In the genomic region with DNA sequence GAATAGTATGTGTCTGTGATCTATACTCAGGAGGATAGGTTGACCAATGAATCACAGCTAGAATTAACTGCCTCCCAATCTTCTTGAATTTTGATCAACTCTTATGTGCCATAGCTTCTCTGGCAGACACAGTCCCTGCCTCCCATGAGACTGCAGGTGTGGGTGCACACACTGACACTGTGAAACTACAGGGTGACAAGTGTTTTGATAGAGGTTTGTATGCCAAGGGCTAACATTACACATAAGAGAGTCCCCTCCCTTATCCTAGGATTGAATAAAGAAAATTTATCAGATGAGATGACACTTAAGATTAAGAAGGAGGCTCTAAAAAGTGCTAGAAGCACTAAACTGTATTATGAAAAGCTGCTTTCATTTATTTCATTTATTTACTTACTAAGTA, we compare ENCODE assay signal across 32 cellular contexts.
"Had no signal": no experiment of that assay in that cellular context is flagged by ENCODE, and none has a peak within 500 bp of the region (broad histone marks: within the 10 kb centered on the region; RNA-seq: fewer than 3 reads in every experiment).

No MANE protein-coding gene starts in this region.

- H3K27ac Mint-ChIP-seq: activated CD4-positive, alpha-beta memory T cell treated with anti-CD3 and anti-CD28 coated beads for 36 hours; activated CD4-positive, alpha-beta T cell treated with anti-CD3 and anti-CD28 coated beads, Interleukin-2, amount 10 ng/mL, durations not matched to agents 24 days and 14 days; activated naive CD4-positive, alpha-beta T cell treated with anti-CD3 and anti-CD28 coated beads for 36 hours; activated naive CD8-positive, alpha-beta T cell treated with anti-CD3 and anti-CD28 coated beads for 36 hours; activated T-helper 1 cell treated with anti-CD3 and anti-CD28 coated beads, Interleukin-12 subunit alpha, Interleukin-12 subunit beta, Interleukin-2, Interleukin-4 antibody, amounts not matched to agents 30 ng/mL and 10 ng/mL and 1 ng/mL, durations not matched to agents 14 hours and 24 hours and 36 hours; brain; mesothelial cell of epicardium; nephron progenitor cell; progenitor cell of endocrine pancreas; stimulated activated effector memory CD8-positive, alpha-beta T cell treated with anti-CD3 and anti-CD28 coated beads, Interleukin-12 subunit alpha, Interleukin-12 subunit beta, amount 100 ng/mL, for 72 hours; stimulated activated naive CD8-positive, alpha-beta T cell treated with anti-CD3 and anti-CD28 coated beads, Interleukin-15, Interleukin-2, amounts not matched to agents 100 ng/mL and 50 ng/mL, for 24 hours had no signal

- H3K4me3 ChIP-seq: ascending aorta, cardiac muscle cell, colonic mucosa, gastroesophageal sphincter, right lobe of liver, thoracic aorta, uterus had no signal

- H3K27me3 Mint-ChIP-seq: activated CD4-positive, alpha-beta memory T cell treated with anti-CD3 and anti-CD28 coated beads for 36 hours; activated CD4-positive, alpha-beta T cell treated with anti-CD3 and anti-CD28 coated beads, Interleukin-2, amount 10 ng/mL, durations not matched to agents 24 days and 14 days; activated naive CD8-positive, alpha-beta T cell treated with anti-CD3 and anti-CD28 coated beads for 36 hours; brain; naive B cell; progenitor cell of endocrine pancreas; stimulated activated naive CD8-positive, alpha-beta T cell treated with anti-CD3 and anti-CD28 coated beads, Interleukin-15, Interleukin-2, amounts not matched to agents 100 ng/mL and 50 ng/mL, for 24 hours had no signal

- H3K27ac ChIP-seq: ascending aorta, cardiac muscle cell, colonic mucosa, gastroesophageal sphincter, neutrophil, right lobe of liver, thoracic aorta, uterus, VCaP had no signal

- DNase-seq: activated CD4-positive, alpha-beta memory T cell treated with anti-CD3 and anti-CD28 coated beads for 36 hours; activated CD4-positive, alpha-beta T cell treated with anti-CD3 and anti-CD28 coated beads, Interleukin-2, amount 10 ng/mL, durations not matched to agents 24 days and 14 days; activated CD8-positive, alpha-beta memory T cell treated with anti-CD3 and anti-CD28 coated beads, Interleukin-2, amount 50 U/mL, for 4 hours; activated effector memory CD4-positive, alpha-beta T cell treated with anti-CD3 and anti-CD28 coated beads, Interleukin-2, amount 50 U/mL, for 16 hours; activated naive CD4-positive, alpha-beta T cell treated with anti-CD3 and anti-CD28 coated beads for 36 hours; activated naive CD8-positive, alpha-beta T cell treated with anti-CD3 and anti-CD28 coated beads for 36 hours; activated T-cell treated with anti-CD3 and anti-CD28 coated beads, Interleukin-2, amount 50 U/mL, for 1 hour; cerebellar nuclear complex; colonic mucosa; effector memory CD4-positive, alpha-beta T cell; head of caudate nucleus; hippocampal formation; left cardiac atrium; naive B cell; nephron progenitor cell; right lobe of liver; stimulated activated CD4-positive, alpha-beta T cell treated with anti-CD3 and anti-CD28 coated beads, Interleukin-12 subunit alpha, Interleukin-12 subunit beta, amount 100 ng/mL, for 4 hours; stimulated activated CD4-positive, alpha-beta T cell treated with anti-CD3 and anti-CD28 coated beads, Interleukin-4, amount 100 ng/mL, for 24 hours; trophoblast cell; uterus had no signal

- H3K4me3 Mint-ChIP-seq: activated CD4-positive, alpha-beta memory T cell treated with anti-CD3 and anti-CD28 coated beads for 36 hours; activated CD4-positive, alpha-beta T cell treated with anti-CD3 and anti-CD28 coated beads, Interleukin-2, amount 10 ng/mL, durations not matched to agents 24 days and 14 days; activated naive CD4-positive, alpha-beta T cell treated with anti-CD3 and anti-CD28 coated beads for 36 hours; activated naive CD8-positive, alpha-beta T cell treated with anti-CD3 and anti-CD28 coated beads for 36 hours; activated T-helper 1 cell treated with anti-CD3 and anti-CD28 coated beads, Interleukin-12 subunit alpha, Interleukin-12 subunit beta, Interleukin-2, Interleukin-4 antibody, amounts not matched to agents 30 ng/mL and 10 ng/mL and 1 ng/mL, durations not matched to agents 14 hours and 24 hours and 36 hours; brain; mesothelial cell of epicardium; naive B cell; nephron progenitor cell; stimulated activated effector memory CD8-positive, alpha-beta T cell treated with anti-CD3 and anti-CD28 coated beads, Interleukin-12 subunit alpha, Interleukin-12 subunit beta, amount 100 ng/mL, for 72 hours; stimulated activated naive CD8-positive, alpha-beta T cell treated with anti-CD3 and anti-CD28 coated beads, Interleukin-15, Interleukin-2, amounts not matched to agents 100 ng/mL and 50 ng/mL, for 24 hours had no signal

- H3K9me3 Mint-ChIP-seq: activated CD4-positive, alpha-beta memory T cell treated with anti-CD3 and anti-CD28 coated beads for 36 hours; activated CD4-positive, alpha-beta T cell treated with anti-CD3 and anti-CD28 coated beads, Interleukin-2, amount 10 ng/mL, durations not matched to agents 24 days and 14 days; activated naive CD4-positive, alpha-beta T cell treated with anti-CD3 and anti-CD28 coated beads for 36 hours; activated naive CD8-positive, alpha-beta T cell treated with anti-CD3 and anti-CD28 coated beads for 36 hours; activated T-helper 1 cell treated with anti-CD3 and anti-CD28 coated beads, Interleukin-12 subunit alpha, Interleukin-12 subunit beta, Interleukin-2, Interleukin-4 antibody, amounts not matched to agents 30 ng/mL and 10 ng/mL and 1 ng/mL, durations not matched to agents 14 hours and 24 hours and 36 hours; brain; mesothelial cell of epicardium; naive B cell; nephron progenitor cell; stimulated activated effector memory CD8-positive, alpha-beta T cell treated with anti-CD3 and anti-CD28 coated beads, Interleukin-12 subunit alpha, Interleukin-12 subunit beta, amount 100 ng/mL, for 72 hours; stimulated activated naive CD8-positive, alpha-beta T cell treated with anti-CD3 and anti-CD28 coated beads, Interleukin-15, Interleukin-2, amounts not matched to agents 100 ng/mL and 50 ng/mL, for 24 hours had no signal

- H3K4me1 Mint-ChIP-seq: activated CD4-positive, alpha-beta T cell treated with anti-CD3 and anti-CD28 coated beads, Interleukin-2, amount 10 ng/mL, durations not matched to agents 24 days and 14 days; activated naive CD8-positive, alpha-beta T cell treated with anti-CD3 and anti-CD28 coated beads for 36 hours; brain; mesothelial cell of epicardium; stimulated activated effector memory CD8-positive, alpha-beta T cell treated with anti-CD3 and anti-CD28 coated beads, Interleukin-12 subunit alpha, Interleukin-12 subunit beta, amount 100 ng/mL, for 72 hours had no signal

- H3K27me3 ChIP-seq: ascending aorta, cardiac muscle cell, colonic mucosa, gastroesophageal sphincter, neutrophil, right lobe of liver, uterus had no signal

- H3K36me3 ChIP-seq: ascending aorta, cardiac muscle cell, colonic mucosa, gastroesophageal sphincter, neutrophil, right lobe of liver, thoracic aorta, uterus had no signal

- H3K36me3 Mint-ChIP-seq: activated CD4-positive, alpha-beta memory T cell treated with anti-CD3 and anti-CD28 coated beads for 36 hours; activated naive CD8-positive, alpha-beta T cell treated with anti-CD3 and anti-CD28 coated beads for 36 hours; brain; mesothelial cell of epicardium; naive B cell; stimulated activated effector memory CD8-positive, alpha-beta T cell treated with anti-CD3 and anti-CD28 coated beads, Interleukin-12 subunit alpha, Interleukin-12 subunit beta, amount 100 ng/mL, for 72 hours had no signal

- H3K9me3 ChIP-seq: ascending aorta, colonic mucosa, gastroesophageal sphincter, neutrophil, right lobe of liver, thoracic aorta, uterus had no signal

- H3K4me1 ChIP-seq: ascending aorta, colonic mucosa, gastroesophageal sphincter, right lobe of liver, uterus had no signal
